In the genomic region with DNA sequence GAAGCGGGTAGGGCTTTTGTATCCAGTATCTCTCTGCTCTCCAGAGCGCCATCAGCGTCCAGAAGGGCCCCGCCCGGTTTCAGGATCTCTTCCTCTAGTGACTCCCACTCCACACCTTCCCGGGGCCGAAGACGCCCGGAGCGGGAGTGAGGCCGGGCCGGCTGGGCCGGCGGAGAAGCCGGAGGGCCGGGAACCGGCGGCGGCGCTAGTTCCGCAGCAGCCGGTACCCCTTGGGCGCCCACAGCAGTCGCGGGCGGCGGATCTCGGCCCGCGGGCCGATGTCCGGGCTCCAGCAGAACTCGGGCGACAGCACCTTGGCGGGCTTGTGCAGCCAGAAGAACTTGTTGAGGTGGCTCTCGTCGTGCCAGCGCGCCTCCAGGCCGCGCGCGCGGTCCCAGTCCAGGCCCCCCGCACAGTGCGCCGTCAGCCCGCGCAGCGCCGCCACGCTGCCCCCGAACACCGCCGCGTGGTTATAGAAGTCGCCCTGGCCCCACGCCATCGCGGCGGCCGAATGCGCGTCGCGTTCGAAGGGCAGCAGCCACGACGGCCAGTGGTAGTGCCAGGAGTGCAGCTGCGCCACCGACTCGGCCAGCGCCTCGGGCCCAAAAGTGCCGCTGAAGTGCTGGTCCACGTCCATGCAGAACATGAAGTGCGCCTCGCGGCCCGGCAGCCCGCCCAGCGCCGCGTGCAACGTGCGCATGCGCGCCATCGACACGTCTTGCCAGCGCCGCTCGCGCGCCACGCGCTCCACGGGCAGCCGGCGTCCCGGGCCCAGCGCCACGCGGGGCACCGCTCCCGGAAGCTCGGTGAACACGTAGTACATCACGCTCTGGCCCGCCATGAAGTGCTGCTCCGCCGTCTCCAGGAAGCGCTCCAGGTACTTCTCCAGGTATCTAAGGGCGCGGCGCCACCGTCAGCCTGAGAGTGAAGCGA, we compare ENCODE assay signal across 11 cellular contexts. TPM values are rescaled to one million over a fixed set of nuclear protein-coding genes. Genes with fewer than 3 reads are reported as not detected.
A peak's percentile ranks its signal among the peaks of the same experiment; 100 is the strongest.
DNase-seq lines count a peak whose midpoint lies in the region; ATAC-seq and TF ChIP-seq lines count a peak whose summit lies in the region.
"Had no signal": no experiment of that assay in that cellular context is flagged by ENCODE, and none has a peak within 500 bp of the region (broad histone marks: within the 10 kb centered on the region; RNA-seq: fewer than 3 reads in every experiment).

No MANE protein-coding gene starts in this region.

- no peaks in the 10 kb centered on the region for H3K9me3 ChIP-seq in tibial artery

- no peak overlapping the region for H3K4me3 ChIP-seq in fibroblast of pulmonary artery (replicated peaks; ENCODE audit: low read depth, low read length)
- peak overlapping the region; percentile 20 to 39 for H3K4me3 ChIP-seq in tibial artery
- H3K4me3 ChIP-seq: SK-N-MC had no signal

- no peaks in the 10 kb centered on the region for H3K9me3 Mint-ChIP-seq in activated T-cell treated with anti-CD3 and anti-CD28 coated beads, Interleukin-2, amount 50 U/mL, for 24 hours
- peaks cover 0 to 2% (median 0%) of the 10 kb centered on the region in 7 donors for H3K9me3 Mint-ChIP-seq in naive B cell
- H3K9me3 Mint-ChIP-seq: HFFc6 had no signal

- intact Hi-C loops in tibial artery (cut with DNase I; ENCODE audit: low total_unique reads), result no loop called here

- DNase-seq in activated T-cell treated with anti-CD3 and anti-CD28 coated beads, Interleukin-2, amount 50 U/mL, for 24 hours, result peak; percentile 38
- no peak for DNase-seq in activated T-cell treated with anti-CD3 and anti-CD28 coated beads, Interleukin-2, amount 50 U/mL, for 1 hour
- DNase-seq in fibroblast of pulmonary artery (ENCODE audit: low read depth) (peak; percentile 42), naive B cell (no peak), tibial artery (peak in 1 of 2 donors; percentile 67), SIG-M5 treated with dmso at 0.1 percent for 504 hours (lab: John Stamatoyannopoulos, UW; ENCODE audit: unreplicated experiment) (no peak), DMS53 (lab: John Stamatoyannopoulos, UW) (no peak)
- DNase-seq: HFFc6, nephron progenitor cell had no signal

- H3K36me3 Mint-ChIP-seq in activated T-cell treated with anti-CD3 and anti-CD28 coated beads, Interleukin-2, amount 50 U/mL, for 24 hours (ENCODE audit: low read depth), result no peaks in the 10 kb centered on the region
- no peaks in the 10 kb centered on the region for H3K36me3 Mint-ChIP-seq in naive B cell

- peaks cover 0 to 9% of the 10 kb centered on the region in 2 donors for H3K27me3 ChIP-seq in tibial artery

- H3K4me1 ChIP-seq in tibial artery, result peaks cover 0 to 13% (median 11%) of the 10 kb centered on the region in 4 donors

- no peak overlapping the region for H3K27ac ChIP-seq in tibial artery
- H3K27ac ChIP-seq: SK-N-MC had no signal

- peaks cover 18% of the 10 kb centered on the region for H3K27me3 Mint-ChIP-seq in activated T-cell treated with anti-CD3 and anti-CD28 coated beads, Interleukin-2, amount 50 U/mL, for 24 hours
- peaks cover 19 to 35% (median 20%) of the 10 kb centered on the region in 3 donors for H3K27me3 Mint-ChIP-seq in naive B cell

- H3K36me3 ChIP-seq in tibial artery, result peaks cover 0 to 5% (median 5%) of the 10 kb centered on the region in 3 donors

- no peak overlapping the region for H3K4me3 Mint-ChIP-seq in activated T-cell treated with anti-CD3 and anti-CD28 coated beads, Interleukin-2, amount 50 U/mL, for 24 hours
- H3K4me3 Mint-ChIP-seq in naive B cell, result peak overlapping the region in 5 of 8 donors; percentile 14 to 57 (median 26)
- H3K4me3 Mint-ChIP-seq: HFFc6, nephron progenitor cell had no signal

- ATAC-seq in naive B cell (ENCODE audit: low read depth in 2 of 2), result peak in 1 of 2 donors; percentile 25
- ATAC-seq in GM18868 (IDR thresholded peaks at IDR 0.05; ENCODE audit: unreplicated experiment), result no peak

- no peak overlapping the region for H3K27ac Mint-ChIP-seq in activated T-cell treated with anti-CD3 and anti-CD28 coated beads, Interleukin-2, amount 50 U/mL, for 24 hours
- H3K27ac Mint-ChIP-seq in naive B cell, result no peak overlapping the region
- H3K27ac Mint-ChIP-seq: HFFc6, nephron progenitor cell had no signal

- TF ChIP-seq CTCF in fibroblast of pulmonary artery (IDR thresholded peaks at IDR 0.05; ENCODE audit: low read length, missing control alignments) (no peak), tibial artery (IDR thresholded peaks at IDR 0.05) (no peak)

- H3K4me1 Mint-ChIP-seq in activated T-cell treated with anti-CD3 and anti-CD28 coated beads, Interleukin-2, amount 50 U/mL, for 24 hours (ENCODE audit: low read depth), result peaks cover 11% of the 10 kb centered on the region
- peaks cover 5 to 10% (median 6%) of the 10 kb centered on the region in 3 donors for H3K4me1 Mint-ChIP-seq in naive B cell

RNA-seq across cellular contexts. Expression of a gene that starts 14.1 kb away (rescaled TPM):
- polyA plus RNA-seq in naive B cell (ENCODE audit: low read depth in 6 of 6), result not detected

RNA-seq across cellular contexts. Expression of a gene that starts 50.5 kb away (rescaled TPM):
- 10 to 100 TPM in 5 of 6 donors, 1 to 10 TPM in 1; 10.0 to 25.5 (median 12.7) TPM for polyA plus RNA-seq in naive B cell (ENCODE audit: low read depth in 6 of 6)

Comparison
In these comparisons a context has a peak if more than half of its experiments do, and no peak if none do; other contexts are left out.
1. DNase-seq: peak in activated T-cell treated with anti-CD3 and anti-CD28 coated beads, Interleukin-2, amount 50 U/mL, for 24 hours (single experiment) and fibroblast of pulmonary artery (single experiment); none in activated T-cell treated with anti-CD3 and anti-CD28 coated beads, Interleukin-2, amount 50 U/mL, for 1 hour (single experiment), naive B cell (single experiment), SIG-M5 treated with dmso at 0.1 percent for 504 hours (single experiment) and DMS53 (single experiment).